ENCODE assay signal across 1 cellular context in genomic region chrX:132532955-132533354, GRCh38.
TF ChIP-seq lines count a peak whose summit lies in the region.

No MANE protein-coding gene starts in this region.

TF ChIP-seq in HepG2, 621 proteins besides CTCF, POLR2A, EP300 and RAD21 (continued from another document and continues in another):
- TF ChIP-seq ZNF552 (CRISPR knock-in tag; IDR thresholded peaks at IDR 0.05; ENCODE audit: borderline replicate concordance): no peak
- 0 out of 2 replicates have a peak, but pooled peaks have one; percentile 23 for TF ChIP-seq ISL2 (CRISPR knock-in tag; IDR thresholded peaks at IDR 0.05)
- no peak for TF ChIP-seq ZNF138 (CRISPR knock-in tag; IDR thresholded peaks at IDR 0.05; ENCODE audit: low read depth)
- no peak for TF ChIP-seq ZNF776 (CRISPR knock-in tag; IDR thresholded peaks at IDR 0.05)
- no peak for TF ChIP-seq ZMYM3 (CRISPR knock-in tag; IDR thresholded peaks at IDR 0.05)
- no peak for TF ChIP-seq NFATC3 (CRISPR knock-in tag; IDR thresholded peaks at IDR 0.05)
- TF ChIP-seq ZNF224 (CRISPR knock-in tag; IDR thresholded peaks at IDR 0.05): no peak
- TF ChIP-seq FOXA1 (IDR thresholded peaks at IDR 0.05): no peak
- peak; percentile 45; the same call in 1 of the 2 replicates for TF ChIP-seq FOXA1 (CRISPR knock-in tag; IDR thresholded peaks at IDR 0.05)
- no peak for TF ChIP-seq ZNF678 (CRISPR knock-in tag; IDR thresholded peaks at IDR 0.05)
- no peak for TF ChIP-seq ZBTB14 (CRISPR knock-in tag; IDR thresholded peaks at IDR 0.05)
- no peak for TF ChIP-seq ZNF30 (CRISPR knock-in tag; IDR thresholded peaks at IDR 0.05)
- no peak for TF ChIP-seq ZNF768 (CRISPR knock-in tag; IDR thresholded peaks at IDR 0.05)
- TF ChIP-seq GATAD2A (CRISPR knock-in tag; IDR thresholded peaks at IDR 0.05): peak; percentile 60
- no peak for TF ChIP-seq TARDBP (CRISPR knock-in tag; IDR thresholded peaks at IDR 0.05)
- TF ChIP-seq KLF16 (CRISPR knock-in tag; IDR thresholded peaks at IDR 0.05): no peak
- peak; percentile 26; the same call in 1 of the 2 replicates for TF ChIP-seq ELF3 (CRISPR knock-in tag; IDR thresholded peaks at IDR 0.05)
- TF ChIP-seq, protein P1, sequence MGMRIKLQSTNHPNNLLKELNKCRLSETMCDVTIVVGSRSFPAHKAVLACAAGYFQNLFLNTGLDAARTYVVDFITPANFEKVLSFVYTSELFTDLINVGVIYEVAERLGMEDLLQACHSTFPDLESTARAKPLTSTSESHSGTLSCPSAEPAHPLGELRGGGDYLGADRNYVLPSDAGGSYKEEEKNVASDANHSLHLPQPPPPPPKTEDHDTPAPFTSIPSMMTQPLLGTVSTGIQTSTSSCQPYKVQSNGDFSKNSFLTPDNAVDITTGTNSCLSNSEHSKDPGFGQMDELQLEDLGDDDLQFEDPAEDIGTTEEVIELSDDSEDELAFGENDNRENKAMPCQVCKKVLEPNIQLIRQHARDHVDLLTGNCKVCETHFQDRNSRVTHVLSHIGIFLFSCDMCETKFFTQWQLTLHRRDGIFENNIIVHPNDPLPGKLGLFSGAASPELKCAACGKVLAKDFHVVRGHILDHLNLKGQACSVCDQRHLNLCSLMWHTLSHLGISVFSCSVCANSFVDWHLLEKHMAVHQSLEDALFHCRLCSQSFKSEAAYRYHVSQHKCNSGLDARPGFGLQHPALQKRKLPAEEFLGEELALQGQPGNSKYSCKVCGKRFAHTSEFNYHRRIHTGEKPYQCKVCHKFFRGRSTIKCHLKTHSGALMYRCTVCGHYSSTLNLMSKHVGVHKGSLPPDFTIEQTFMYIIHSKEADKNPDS (CRISPR knock-in tag; IDR thresholded peaks at IDR 0.05): no peak
- TF ChIP-seq ZNF326 (CRISPR knock-in tag; IDR thresholded peaks at IDR 0.05; ENCODE audit: borderline replicate concordance): no peak
- TF ChIP-seq, protein P2, sequence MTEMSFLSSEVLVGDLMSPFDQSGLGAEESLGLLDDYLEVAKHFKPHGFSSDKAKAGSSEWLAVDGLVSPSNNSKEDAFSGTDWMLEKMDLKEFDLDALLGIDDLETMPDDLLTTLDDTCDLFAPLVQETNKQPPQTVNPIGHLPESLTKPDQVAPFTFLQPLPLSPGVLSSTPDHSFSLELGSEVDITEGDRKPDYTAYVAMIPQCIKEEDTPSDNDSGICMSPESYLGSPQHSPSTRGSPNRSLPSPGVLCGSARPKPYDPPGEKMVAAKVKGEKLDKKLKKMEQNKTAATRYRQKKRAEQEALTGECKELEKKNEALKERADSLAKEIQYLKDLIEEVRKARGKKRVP (CRISPR knock-in tag; IDR thresholded peaks at IDR 0.05): no peak
- TF ChIP-seq ZSCAN12 (CRISPR knock-in tag; IDR thresholded peaks at IDR 0.05): no peak
- TF ChIP-seq BCLAF1 (IDR thresholded peaks at IDR 0.05): no peak
- TF ChIP-seq FOSL1 (CRISPR knock-in tag; IDR thresholded peaks at IDR 0.05; ENCODE audit: borderline replicate concordance): peak; percentile 81; the same call in 1 of the 2 replicates
- TF ChIP-seq TSC22D2 (CRISPR knock-in tag; IDR thresholded peaks at IDR 0.05; ENCODE audit: borderline replicate concordance): no peak
- TF ChIP-seq, protein P3, sequence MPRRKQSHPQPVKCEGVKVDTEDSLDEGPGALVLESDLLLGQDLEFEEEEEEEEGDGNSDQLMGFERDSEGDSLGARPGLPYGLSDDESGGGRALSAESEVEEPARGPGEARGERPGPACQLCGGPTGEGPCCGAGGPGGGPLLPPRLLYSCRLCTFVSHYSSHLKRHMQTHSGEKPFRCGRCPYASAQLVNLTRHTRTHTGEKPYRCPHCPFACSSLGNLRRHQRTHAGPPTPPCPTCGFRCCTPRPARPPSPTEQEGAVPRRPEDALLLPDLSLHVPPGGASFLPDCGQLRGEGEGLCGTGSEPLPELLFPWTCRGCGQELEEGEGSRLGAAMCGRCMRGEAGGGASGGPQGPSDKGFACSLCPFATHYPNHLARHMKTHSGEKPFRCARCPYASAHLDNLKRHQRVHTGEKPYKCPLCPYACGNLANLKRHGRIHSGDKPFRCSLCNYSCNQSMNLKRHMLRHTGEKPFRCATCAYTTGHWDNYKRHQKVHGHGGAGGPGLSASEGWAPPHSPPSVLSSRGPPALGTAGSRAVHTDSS (CRISPR knock-in tag; conservative IDR thresholded peaks at IDR 0.05): no peak
- TF ChIP-seq ZNF441 (CRISPR knock-in tag; IDR thresholded peaks at IDR 0.05; ENCODE audit: borderline replicate concordance): no peak
- TF ChIP-seq MYC (CRISPR knock-in tag; IDR thresholded peaks at IDR 0.05; ENCODE audit: borderline replicate concordance): no peak
- TF ChIP-seq, protein P4, sequence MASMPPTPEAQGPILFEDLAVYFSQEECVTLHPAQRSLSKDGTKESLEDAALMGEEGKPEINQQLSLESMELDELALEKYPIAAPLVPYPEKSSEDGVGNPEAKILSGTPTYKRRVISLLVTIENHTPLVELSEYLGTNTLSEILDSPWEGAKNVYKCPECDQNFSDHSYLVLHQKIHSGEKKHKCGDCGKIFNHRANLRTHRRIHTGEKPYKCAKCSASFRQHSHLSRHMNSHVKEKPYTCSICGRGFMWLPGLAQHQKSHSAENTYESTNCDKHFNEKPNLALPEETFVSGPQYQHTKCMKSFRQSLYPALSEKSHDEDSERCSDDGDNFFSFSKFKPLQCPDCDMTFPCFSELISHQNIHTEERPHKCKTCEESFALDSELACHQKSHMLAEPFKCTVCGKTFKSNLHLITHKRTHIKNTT (CRISPR knock-in tag; IDR thresholded peaks at IDR 0.05): no peak
- TF ChIP-seq SAP130 (CRISPR knock-in tag; IDR thresholded peaks at IDR 0.05; ENCODE audit: low read depth): peak; percentile 57
- TF ChIP-seq ZNF550 (CRISPR knock-in tag; IDR thresholded peaks at IDR 0.05; ENCODE audit: borderline replicate concordance): no peak
- TF ChIP-seq SRF (IDR thresholded peaks at IDR 0.05; ENCODE audit: low read depth, low read length): no peak
- TF ChIP-seq, protein P5, sequence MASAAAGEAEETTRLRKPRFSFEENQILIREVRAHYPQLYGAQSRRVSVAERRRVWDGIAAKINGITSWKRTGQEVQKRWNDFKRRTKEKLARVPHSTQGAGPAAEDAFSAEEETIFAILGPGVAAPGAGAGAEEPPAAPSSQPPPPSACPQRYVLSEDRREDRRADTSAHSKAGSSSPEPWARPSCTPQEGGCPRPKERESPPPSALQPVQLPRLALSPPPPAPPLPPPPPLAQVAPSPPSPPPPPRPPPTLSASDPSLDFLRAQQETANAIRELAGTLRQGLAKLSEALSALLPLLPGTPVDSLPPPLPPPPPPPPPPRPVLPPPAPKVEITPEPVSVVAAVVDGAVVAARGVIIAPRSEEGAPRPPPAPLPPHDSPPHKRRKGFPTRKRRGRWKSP (CRISPR knock-in tag; IDR thresholded peaks at IDR 0.05): no peak
- no peak for TF ChIP-seq NFYB (CRISPR knock-in tag; IDR thresholded peaks at IDR 0.05)
- TF ChIP-seq TCF7 (IDR thresholded peaks at IDR 0.05; ENCODE audit: low read depth): peak; percentile 39; the same call in 1 of the 2 replicates
- TF ChIP-seq MYNN (CRISPR knock-in tag; IDR thresholded peaks at IDR 0.05; ENCODE audit: low read depth): no peak
- no peak for TF ChIP-seq ZNF724P (CRISPR knock-in tag; IDR thresholded peaks at IDR 0.05; ENCODE audit: borderline replicate concordance)
- no peak for TF ChIP-seq CERS6 (CRISPR knock-in tag; IDR thresholded peaks at IDR 0.05)
- TF ChIP-seq, protein P6, sequence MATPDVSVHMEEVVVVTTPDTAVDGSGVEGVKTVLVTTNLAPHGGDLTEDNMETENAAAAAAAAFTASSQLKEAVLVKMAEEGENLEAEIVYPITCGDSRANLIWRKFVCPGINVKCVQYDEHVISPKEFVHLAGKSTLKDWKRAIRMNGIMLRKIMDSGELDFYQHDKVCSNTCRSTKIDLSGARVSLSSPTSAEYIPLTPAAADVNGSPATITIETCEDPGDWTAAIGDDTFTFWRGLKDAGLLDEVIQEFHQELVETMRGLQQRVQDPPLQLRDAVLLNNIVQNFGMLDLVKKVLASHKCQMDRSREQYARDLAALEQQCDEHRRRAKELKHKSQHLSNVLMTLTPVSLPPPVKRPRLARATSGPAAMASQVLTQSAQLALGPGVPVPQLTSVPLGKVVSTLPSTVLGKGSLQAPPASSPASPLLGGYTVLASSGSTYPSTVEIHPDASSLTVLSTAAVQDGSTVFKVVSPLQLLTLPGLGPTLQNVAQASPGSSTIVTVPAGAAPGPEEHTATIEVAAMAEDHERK (CRISPR knock-in tag; IDR thresholded peaks at IDR 0.05; ENCODE audit: low read depth): no peak
- TF ChIP-seq, protein P7, sequence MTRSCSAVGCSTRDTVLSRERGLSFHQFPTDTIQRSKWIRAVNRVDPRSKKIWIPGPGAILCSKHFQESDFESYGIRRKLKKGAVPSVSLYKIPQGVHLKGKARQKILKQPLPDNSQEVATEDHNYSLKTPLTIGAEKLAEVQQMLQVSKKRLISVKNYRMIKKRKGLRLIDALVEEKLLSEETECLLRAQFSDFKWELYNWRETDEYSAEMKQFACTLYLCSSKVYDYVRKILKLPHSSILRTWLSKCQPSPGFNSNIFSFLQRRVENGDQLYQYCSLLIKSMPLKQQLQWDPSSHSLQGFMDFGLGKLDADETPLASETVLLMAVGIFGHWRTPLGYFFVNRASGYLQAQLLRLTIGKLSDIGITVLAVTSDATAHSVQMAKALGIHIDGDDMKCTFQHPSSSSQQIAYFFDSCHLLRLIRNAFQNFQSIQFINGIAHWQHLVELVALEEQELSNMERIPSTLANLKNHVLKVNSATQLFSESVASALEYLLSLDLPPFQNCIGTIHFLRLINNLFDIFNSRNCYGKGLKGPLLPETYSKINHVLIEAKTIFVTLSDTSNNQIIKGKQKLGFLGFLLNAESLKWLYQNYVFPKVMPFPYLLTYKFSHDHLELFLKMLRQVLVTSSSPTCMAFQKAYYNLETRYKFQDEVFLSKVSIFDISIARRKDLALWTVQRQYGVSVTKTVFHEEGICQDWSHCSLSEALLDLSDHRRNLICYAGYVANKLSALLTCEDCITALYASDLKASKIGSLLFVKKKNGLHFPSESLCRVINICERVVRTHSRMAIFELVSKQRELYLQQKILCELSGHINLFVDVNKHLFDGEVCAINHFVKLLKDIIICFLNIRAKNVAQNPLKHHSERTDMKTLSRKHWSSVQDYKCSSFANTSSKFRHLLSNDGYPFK (CRISPR knock-in tag; IDR thresholded peaks at IDR 0.05; ENCODE audit: borderline replicate concordance): no peak
- TF ChIP-seq ZNF44 (CRISPR knock-in tag; IDR thresholded peaks at IDR 0.05): no peak
- no peak for TF ChIP-seq ZNF570 (CRISPR knock-in tag; IDR thresholded peaks at IDR 0.05; ENCODE audit: borderline replicate concordance)
- 0 out of 2 replicates have a peak, but pooled peaks have one; percentile 17 for TF ChIP-seq IRF2 (CRISPR knock-in tag; IDR thresholded peaks at IDR 0.05)
- TF ChIP-seq PCBP1 (IDR thresholded peaks at IDR 0.05; ENCODE audit: borderline replicate concordance, low read depth, low read length): no peak
- TF ChIP-seq ZNF503 (CRISPR knock-in tag; IDR thresholded peaks at IDR 0.05): no peak
- no peak for TF ChIP-seq ZNF225 (CRISPR knock-in tag; IDR thresholded peaks at IDR 0.05)
- TF ChIP-seq ZNF703 (CRISPR knock-in tag; IDR thresholded peaks at IDR 0.05; ENCODE audit: borderline replicate concordance): no peak
- no peak for TF ChIP-seq POLR2AphosphoS2 (IDR thresholded peaks at IDR 0.05; ENCODE audit: low read depth, low read length)
